In genomic region chr5:180873628-180874520, GRCh38 we compare ENCODE assay signal across 10 cellular contexts. TPM values are rescaled to one million over a fixed set of nuclear protein-coding genes. Genes with fewer than 3 reads are reported as not detected.
DNase-seq lines count a peak whose midpoint lies in the region; ATAC-seq and TF ChIP-seq lines count a peak whose summit lies in the region.
"Had no signal": no experiment of that assay in that cellular context is flagged by ENCODE, and none has a peak within 500 bp of the region (broad histone marks: within the 10 kb centered on the region; RNA-seq: fewer than 3 reads in every experiment).

No MANE protein-coding gene starts in this region.

- peaks cover 9% of the 10 kb centered on the region for H3K4me1 Mint-ChIP-seq in activated T-helper 17 cell treated with anti-CD3 and anti-CD28 coated beads, Interleukin-2, amount 50 U/mL, for 72 hours
- H3K4me1 Mint-ChIP-seq in naive B cell (peaks cover 2 to 3% (median 3%) of the 10 kb centered on the region in 3 donors), nephron progenitor cell (peaks cover 9% of the 10 kb centered on the region), osteocyte (ENCODE audit: unreplicated experiment) (no peaks in the 10 kb centered on the region)

- H3K4me3 ChIP-seq in GM06990 (replicated peaks; ENCODE audit: low read depth, low read length): no peak overlapping the region

- TF ChIP-seq CTCF in GM06990 (IDR thresholded peaks at IDR 0.05; ENCODE audit: insufficient read depth, low read length, poor library complexity, severe bottlenecking) (no peak), nephron progenitor cell (IDR thresholded peaks at IDR 0.05) (no peak), osteocyte (IDR thresholded peaks at IDR 0.05) (no peak)

- H3K27ac Mint-ChIP-seq in activated T-helper 17 cell treated with anti-CD3 and anti-CD28 coated beads, Interleukin-2, amount 50 U/mL, for 72 hours: peak overlapping the region; percentile 66
- H3K27ac Mint-ChIP-seq in naive B cell (peak overlapping the region in 3 of 6 donors; percentile 68 to 79 (median 73)), nephron progenitor cell (no peak overlapping the region), osteocyte (ENCODE audit: unreplicated experiment) (no peak overlapping the region)
- H3K27ac Mint-ChIP-seq: stimulated activated naive CD8-positive, alpha-beta T cell treated with anti-CD3 and anti-CD28 coated beads, Interleukin-15, Interleukin-2, amounts not matched to agents 100 ng/mL and 50 ng/mL, for 24 hours had no signal

- no peaks in the 10 kb centered on the region for H3K36me3 ChIP-seq in GM06990 (ENCODE audit: control insufficient read depth, insufficient read depth, low read length)

- H3K27me3 ChIP-seq in GM06990 (replicated peaks; ENCODE audit: control insufficient read depth, insufficient read depth, low read length): no peaks in the 10 kb centered on the region

- H3K36me3 Mint-ChIP-seq in activated T-helper 17 cell treated with anti-CD3 and anti-CD28 coated beads, Interleukin-2, amount 50 U/mL, for 72 hours (ENCODE audit: low read depth): no peaks in the 10 kb centered on the region
- H3K36me3 Mint-ChIP-seq in naive B cell (no peaks in the 10 kb centered on the region), nephron progenitor cell (ENCODE audit: low read depth) (no peaks in the 10 kb centered on the region), osteocyte (ENCODE audit: unreplicated experiment) (no peaks in the 10 kb centered on the region)

- H3K9me3 Mint-ChIP-seq in activated T-helper 17 cell treated with anti-CD3 and anti-CD28 coated beads, Interleukin-2, amount 50 U/mL, for 72 hours: no peaks in the 10 kb centered on the region
- H3K9me3 Mint-ChIP-seq in naive B cell (peaks cover 0 to 7% (median 0%) of the 10 kb centered on the region in 7 donors), nephron progenitor cell (peaks cover 3% of the 10 kb centered on the region), osteocyte (ENCODE audit: unreplicated experiment) (no peaks in the 10 kb centered on the region)
- H3K9me3 Mint-ChIP-seq: stimulated activated naive CD8-positive, alpha-beta T cell treated with anti-CD3 and anti-CD28 coated beads, Interleukin-15, Interleukin-2, amounts not matched to agents 100 ng/mL and 50 ng/mL, for 24 hours had no signal

- H3K27me3 Mint-ChIP-seq in activated T-helper 17 cell treated with anti-CD3 and anti-CD28 coated beads, Interleukin-2, amount 50 U/mL, for 72 hours: no peaks in the 10 kb centered on the region
- H3K27me3 Mint-ChIP-seq in naive B cell (peaks cover 3 to 19% (median 8%) of the 10 kb centered on the region in 3 donors), nephron progenitor cell (ENCODE audit: low read depth, poor library complexity) (peaks cover 21% of the 10 kb centered on the region), osteocyte (ENCODE audit: unreplicated experiment) (peaks cover 14% of the 10 kb centered on the region)

- H3K4me3 Mint-ChIP-seq in activated T-helper 17 cell treated with anti-CD3 and anti-CD28 coated beads, Interleukin-2, amount 50 U/mL, for 72 hours: peak overlapping the region; percentile 55
- H3K4me3 Mint-ChIP-seq in naive B cell (no peak overlapping the region), nephron progenitor cell (no peak overlapping the region), osteocyte (ENCODE audit: unreplicated experiment) (no peak overlapping the region)
- H3K4me3 Mint-ChIP-seq: stimulated activated naive CD8-positive, alpha-beta T cell treated with anti-CD3 and anti-CD28 coated beads, Interleukin-15, Interleukin-2, amounts not matched to agents 100 ng/mL and 50 ng/mL, for 24 hours had no signal

- DNase-seq in GM06990 (ENCODE audit: extremely low read depth, insufficient read length) (peak; percentile 56), LHCN-M2 (ENCODE audit: low read depth) (peak; percentile 50), naive B cell (no peak), nephron progenitor cell (no peak), D341Med (ENCODE audit: low spot score) (no peak), kidney tubule cell (ENCODE audit: low spot score) (no peak), osteocyte (ENCODE audit: extremely low spot score, unreplicated experiment) (no peak)

- peak; percentile 86 for ATAC-seq in activated T-helper 17 cell treated with anti-CD3 and anti-CD28 coated beads, Interleukin-2, amount 50 U/mL, for 72 hours (replicated peaks)
- peak; percentile 23 to 57 for ATAC-seq in naive B cell (ENCODE audit: low read depth in 2 of 2)

RNA-seq across cellular contexts. Expression of gene ZFP62, which starts 12.8 kb away (rescaled TPM):
- total RNA-seq in LHCN-M2 (2014; rRNA removed): 17.3 and 18.0 TPM in 2 replicates
- polyA plus RNA-seq in LHCN-M2 (2012): 8.3 TPM
- 10 to 100 TPM; 16.6 to 20.8 TPM for total RNA-seq in activated T-helper 17 cell treated with anti-CD3 and anti-CD28 coated beads, Interleukin-2, amount 50 U/mL, for 72 hours
- 10 to 100 TPM; 12.1 to 26.5 (median 22.5) TPM for polyA plus RNA-seq in naive B cell (ENCODE audit: low read depth in 6 of 6)
- total RNA-seq in osteocyte: 21.7 and 22.2 TPM in 2 replicates

RNA-seq across cellular contexts. Expression of gene BTNL8, which starts 25.1 kb away (rescaled TPM):
- total RNA-seq in LHCN-M2 (2014; rRNA removed): not detected in 2 replicates
- polyA plus RNA-seq in LHCN-M2 (2012): not detected
- under 1 TPM in 1 of 2 donors, not detected in 1; 0.40 TPM for total RNA-seq in activated T-helper 17 cell treated with anti-CD3 and anti-CD28 coated beads, Interleukin-2, amount 50 U/mL, for 72 hours
- polyA plus RNA-seq in naive B cell (ENCODE audit: low read depth in 6 of 6): not detected
- not detected in 2 replicates for total RNA-seq in osteocyte
- polyA plus RNA-seq: neural cell had no signal

Comparison
In these comparisons a context has a peak if more than half of its experiments do, and no peak if none do; other contexts are left out.
1. DNase-seq: peak in GM06990 (single experiment) and LHCN-M2 (single experiment); none in naive B cell (single experiment), nephron progenitor cell (single experiment), D341Med (single experiment), kidney tubule cell (single experiment) and osteocyte (single experiment).